Comparison of ENCODE assay signal across 32 cellular contexts in genomic region chr15:59259137-59259943, GRCh38. TPM values are rescaled to one million over a fixed set of nuclear protein-coding genes. Genes with fewer than 3 reads are reported as not detected.
DNase-seq lines count a peak whose midpoint lies in the region; ATAC-seq, FAIRE-seq and TF ChIP-seq lines count a peak whose summit lies in the region.
"Had no signal": no experiment of that assay in that cellular context is flagged by ENCODE, and none has a peak within 500 bp of the region (broad histone marks: within the 10 kb centered on the region; RNA-seq: fewer than 3 reads in every experiment).

No MANE protein-coding gene starts in this region.

- no peak overlapping the region for H3T11ph ChIP-seq in H9 (ENCODE audit: low read length)

- H3K9me3 Mint-ChIP-seq in T-helper 2 cell treated with Interferon-gamma antibody and Interleukin-4, amounts not matched to agents 5 μg/mL and 100 μg/mL, for 36 hours, result no peaks in the 10 kb centered on the region
- no peaks in the 10 kb centered on the region for H3K9me3 Mint-ChIP-seq in H9
- H3K9me3 Mint-ChIP-seq: activated naive CD4-positive, alpha-beta T cell treated with anti-CD3 and anti-CD28 coated beads for 36 hours; CD8-positive, alpha-beta T cell; immature natural killer cell; naive thymus-derived CD8-positive, alpha-beta T cell had no signal

- no peak overlapping the region for H3K4me3 ChIP-seq in K562
- no peak overlapping the region for H3K4me3 ChIP-seq in A673 (ENCODE audit: low read depth, low read length, poor library complexity, severe bottlenecking)
- H3K4me3 ChIP-seq: cardiac muscle cell, esophagus squamous epithelium, left ventricle myocardium inferior, SJSA1, smooth muscle cell, thyroid gland had no signal

- H3K9ac ChIP-seq in H9 (ENCODE audit: extremely low read depth, insufficient read length, low read length) (no peak overlapping the region), K562 (ENCODE audit: insufficient read depth in 1 of 2, low read depth in 2 of 2, low read length in 2 of 2) (no peak overlapping the region)

- ATAC-seq in K562 (no peak), GM21529 (IDR thresholded peaks at IDR 0.05; ENCODE audit: unreplicated experiment) (no peak)
- peak; percentile 79 for ATAC-seq in stimulated activated naive CD8-positive, alpha-beta T cell treated with anti-CD3 and anti-CD28 coated beads, Interleukin-15, Interleukin-2, amounts not matched to agents 100 U/mL and 50 U/mL, for 24 hours
- ATAC-seq: CD8-positive, alpha-beta T cell; naive thymus-derived CD8-positive, alpha-beta T cell had no signal

- H2BK20ac ChIP-seq in H9 (ENCODE audit: low read depth, low read length, poor library complexity, severe bottlenecking), result no peak overlapping the region

- no peaks in the 10 kb centered on the region for H3K9me1 ChIP-seq in K562 (ENCODE audit: control insufficient read depth, insufficient read depth, low read length)

- H3K4me3 Mint-ChIP-seq in T-helper 2 cell treated with Interferon-gamma antibody and Interleukin-4, amounts not matched to agents 5 μg/mL and 100 μg/mL, for 36 hours, result no peak overlapping the region
- no peak overlapping the region for H3K4me3 Mint-ChIP-seq in H9
- H3K4me3 Mint-ChIP-seq: activated naive CD4-positive, alpha-beta T cell treated with anti-CD3 and anti-CD28 coated beads for 36 hours; CD8-positive, alpha-beta T cell; immature natural killer cell; naive thymus-derived CD8-positive, alpha-beta T cell had no signal

- H4K8ac ChIP-seq in H9 (replicated peaks; ENCODE audit: insufficient read length, low read depth, low read length), result no peak overlapping the region

- H4K20me1 ChIP-seq in H9 (ENCODE audit: control insufficient read depth, insufficient read depth, insufficient read length), result no peaks in the 10 kb centered on the region
- H4K20me1 ChIP-seq in K562 (replicated peaks; ENCODE audit: control insufficient read depth, insufficient read depth, low read length), result no peaks in the 10 kb centered on the region

- H3K56ac ChIP-seq in H9 (ENCODE audit: insufficient read length, low read depth, low read length), result no peak overlapping the region

- peaks cover 45% of the 10 kb centered on the region for H3K4me1 Mint-ChIP-seq in T-helper 2 cell treated with Interferon-gamma antibody and Interleukin-4, amounts not matched to agents 5 μg/mL and 100 μg/mL, for 36 hours (ENCODE audit: low read depth)
- peaks cover 2 to 6% of the 10 kb centered on the region in 2 experiments; a peak in 3 of 4 replicates for H3K4me1 Mint-ChIP-seq in H9

- BruUV-seq in K562 (replicated peaks; lab: Mats Ljungman, UMichigan) (no TSS peak), A673 (replicated peaks; lab: Mats Ljungman, UMichigan) (no TSS peak)

- H3K4me1 ChIP-seq in H9 (ENCODE audit: insufficient read depth, low read length) (no peaks in the 10 kb centered on the region), K562 (replicated peaks in 1 of 2; ENCODE audit: control insufficient read depth in 2 of 2, insufficient read depth in 2 of 2, low read length in 2 of 2) (no peaks in the 10 kb centered on the region), A673 (ENCODE audit: insufficient read depth, low read length, poor library complexity, severe bottlenecking) (no peaks in the 10 kb centered on the region)
- H3K4me1 ChIP-seq: left ventricle myocardium inferior, SJSA1, thyroid gland had no signal

- no peak overlapping the region for H2AK5ac ChIP-seq in H9 (ENCODE audit: insufficient read length, low read length)

- H3K79me2 ChIP-seq in H9 (ENCODE audit: insufficient read depth, low read length) (no peaks in the 10 kb centered on the region), K562 (ENCODE audit: control insufficient read depth, insufficient read depth, low read length) (no peaks in the 10 kb centered on the region)

- TF ChIP-seq CTCF in H9 (conservative IDR thresholded peaks at IDR 0.05) (no peak), K562 (IDR thresholded peaks at IDR 0.05 in 2 of 3, conservative IDR thresholded peaks at IDR 0.05 in 1 of 3; ENCODE audit: insufficient read depth in 2 of 3, low read depth in 1 of 3, low read length in 3 of 3) (no peak), A673 (conservative IDR thresholded peaks at IDR 0.05; ENCODE audit: low read depth, low read length) (no peak)

- no peak overlapping the region for H2BK15ac ChIP-seq in H9 (ENCODE audit: low read depth, low read length)

- H3K27ac ChIP-seq in H9 (ENCODE audit: insufficient read length, low read depth, low read length) (no peak overlapping the region), K562 (ENCODE audit: extremely low read depth, low read depth, low read length) (no peak overlapping the region), A673 (ENCODE audit: low read depth, low read length, poor library complexity, severe bottlenecking) (no peak overlapping the region)
- H3K27ac ChIP-seq: 22Rv1, cardiac muscle cell, esophagus squamous epithelium, HL-60, left ventricle myocardium inferior, SJSA1, thyroid gland had no signal

- no peak for TF ChIP-seq EP300 in K562 (IDR thresholded peaks at IDR 0.05; ENCODE audit: low read length)

- H3K14ac ChIP-seq in H9 (ENCODE audit: insufficient read depth, low read length), result no peak overlapping the region

- H3K4me2 ChIP-seq in H9 (ENCODE audit: insufficient read depth, insufficient read length, low read length) (no peak overlapping the region), K562 (ENCODE audit: insufficient read depth, low read length) (no peak overlapping the region)
- H3K4me2 ChIP-seq: smooth muscle cell had no signal

- TF ChIP-seq RAD21 in K562 (CRISPR knock-in tag; conservative IDR thresholded peaks at IDR 0.05 in 1 of 2, IDR thresholded peaks at IDR 0.05 in 1 of 2), result no peak

- H3K23ac ChIP-seq in H9 (ENCODE audit: insufficient read length, low read depth, low read length), result no peak overlapping the region

- H3K23me2 ChIP-seq in H9 (ENCODE audit: insufficient read length, low read depth, low read length, poor library complexity, severe bottlenecking), result no peaks in the 10 kb centered on the region

- no peaks in the 10 kb centered on the region for H3K79me1 ChIP-seq in H9 (ENCODE audit: insufficient read depth, low read depth, low read length, poor library complexity, severe bottlenecking)

- intact Hi-C loops in K562 (cut with micrococcal nuclease) (no loop called here), A673 (cut with micrococcal nuclease; ENCODE audit: unreplicated experiment) (no loop called here)

- H3K36me3 ChIP-seq in K562 (ENCODE audit: control insufficient read depth, insufficient read depth, low read length) (no peaks in the 10 kb centered on the region), A673 (ENCODE audit: insufficient read depth, low read length, poor library complexity, severe bottlenecking) (no peaks in the 10 kb centered on the region)
- H3K36me3 ChIP-seq: cardiac muscle cell, thyroid gland had no signal

- peaks cover 26% of the 10 kb centered on the region for H3K36me3 Mint-ChIP-seq in T-helper 2 cell treated with Interferon-gamma antibody and Interleukin-4, amounts not matched to agents 5 μg/mL and 100 μg/mL, for 36 hours (ENCODE audit: low read depth)
- peaks cover 0 to 36% (median 18%) of the 10 kb centered on the region in 3 experiments; a peak in 5 of 7 replicates for H3K36me3 Mint-ChIP-seq in H9 (ENCODE audit: insufficient read depth in 1 of 3, low read depth in 3 of 3)
- H3K36me3 Mint-ChIP-seq: CD8-positive, alpha-beta T cell; immature natural killer cell; naive thymus-derived CD8-positive, alpha-beta T cell had no signal

- no peak overlapping the region for H2BK5ac ChIP-seq in H9 (ENCODE audit: insufficient read length, low read length)

- no peak overlapping the region for H4K91ac ChIP-seq in H9 (ENCODE audit: insufficient read length, low read depth, low read length)

- H2AFZ ChIP-seq in H9 (ENCODE audit: low read length) (no peak overlapping the region), K562 (ENCODE audit: low read depth, low read length) (no peak overlapping the region)

- in situ Hi-C loops in K562 (cut with MboI), result no loop called here

- no peak for FAIRE-seq in K562 (lab: Jason Lieb, UNC)
- FAIRE-seq: frontal cortex, H54 had no signal

- H4K5ac ChIP-seq in H9 (ENCODE audit: insufficient read length, low read depth, low read length), result no peak overlapping the region

- peaks cover 9% of the 10 kb centered on the region for H3K27me3 Mint-ChIP-seq in T-helper 2 cell treated with Interferon-gamma antibody and Interleukin-4, amounts not matched to agents 5 μg/mL and 100 μg/mL, for 36 hours (ENCODE audit: low read depth)
- no peaks in the 10 kb centered on the region for H3K27me3 Mint-ChIP-seq in H9 (ENCODE audit: low read depth)
- H3K27me3 Mint-ChIP-seq: naive thymus-derived CD8-positive, alpha-beta T cell had no signal

- peak overlapping the region; percentile 42 for H3K27ac Mint-ChIP-seq in T-helper 2 cell treated with Interferon-gamma antibody and Interleukin-4, amounts not matched to agents 5 μg/mL and 100 μg/mL, for 36 hours
- H3K27ac Mint-ChIP-seq in H9, result peak overlapping the region in 2 of 3 experiments; percentile 8 to 17; a peak in 1 of 7 replicates
- H3K27ac Mint-ChIP-seq: activated naive CD4-positive, alpha-beta T cell treated with anti-CD3 and anti-CD28 coated beads for 36 hours; CD8-positive, alpha-beta T cell; naive thymus-derived CD8-positive, alpha-beta T cell had no signal

- H2BK12ac ChIP-seq in H9 (ENCODE audit: insufficient read length, low read depth, low read length), result no peak overlapping the region

- POLR2A ChIA-PET in K562 (lab: Yijun Ruan, JAX) (no interaction called here), A673 (lab: Charles Lee; ENCODE audit: low non-redundant PET) (no interaction called here)

- H3K9me3 ChIP-seq in H9 (ENCODE audit: control insufficient read depth, low read depth, low read length) (no peaks in the 10 kb centered on the region), K562 (replicated peaks; ENCODE audit: control insufficient read depth, insufficient read depth, low read depth, low read length) (no peaks in the 10 kb centered on the region), A673 (ENCODE audit: low read depth, low read length, poor library complexity, severe bottlenecking) (no peaks in the 10 kb centered on the region)
- H3K9me3 ChIP-seq: esophagus squamous epithelium, left ventricle myocardium inferior, SJSA1, thyroid gland had no signal

- no peaks in the 10 kb centered on the region for H3K27me3 ChIP-seq in H9 (ENCODE audit: insufficient read depth, low read length)
- peaks cover 2 to 6% of the 10 kb centered on the region in 2 experiments; a peak in 2 of 5 replicates for H3K27me3 ChIP-seq in K562 (ENCODE audit: control insufficient read depth in 2 of 2, insufficient read depth in 2 of 2, low read length in 2 of 2)
- H3K27me3 ChIP-seq in A673 (replicated peaks; ENCODE audit: insufficient read depth, low read depth, low read length, poor library complexity), result no peaks in the 10 kb centered on the region
- H3K27me3 ChIP-seq: cardiac muscle cell, esophagus squamous epithelium, SJSA1, thyroid gland had no signal

- CTCF ChIA-PET in K562 (lab: Yijun Ruan, JAX; ENCODE audit: low intra/inter-chr PET ratio) (no interaction called here), A673 (lab: Charles Lee) (no interaction called here)

- H2BK120ac ChIP-seq in H9 (ENCODE audit: low read depth, low read length, poor library complexity, severe bottlenecking), result no peak overlapping the region

- TF ChIP-seq POLR2A in K562 (conservative IDR thresholded peaks at IDR 0.05), result no peak

- H3K18ac ChIP-seq in H9 (ENCODE audit: insufficient read length, low read depth, low read length), result no peak overlapping the region

- peak; percentile 30 for DNase-seq in T-helper 2 cell treated with Interferon-gamma antibody and Interleukin-4, amounts not matched to agents 5 μg/mL and 100 μg/mL, for 36 hours (ENCODE audit: low spot score)
- DNase-seq in T-helper 2 cell (no peak), H9 (no peak), K562 (ENCODE audit: extremely low read depth in 1 of 4, low spot score in 3 of 4) (no peak), NCI-H345 treated with DMSO at 0.1 percent for 48 hours (lab: John Stamatoyannopoulos, UW; ENCODE audit: unreplicated experiment) (no peak), A673 (ENCODE audit: low spot score) (no peak)
- DNase-seq in stimulated activated naive CD8-positive, alpha-beta T cell treated with anti-CD3 and anti-CD28 coated beads, Interleukin-15, Interleukin-2, amounts not matched to agents 100 U/mL and 50 U/mL, for 24 hours, result no peak
- DNase-seq: activated CD4-positive, alpha-beta T cell treated with anti-CD3 and anti-CD28 coated beads, Interleukin-2, amount 50 U/mL, for 1 hour; activated naive CD4-positive, alpha-beta T cell treated with anti-CD3 and anti-CD28 coated beads for 36 hours; aorta; CD8-positive, alpha-beta T cell; DMS53; esophagus squamous epithelium; GF-D8; immature natural killer cell; left ventricle myocardium inferior; naive thymus-derived CD8-positive, alpha-beta T cell; NCI-H1048; NCI-H1930; stimulated activated CD4-positive, alpha-beta T cell treated with anti-CD3 and anti-CD28 coated beads, Interleukin-2, amount 100 ng/mL, for 24 hours; thyroid gland had no signal

- no peak overlapping the region for H3K4ac ChIP-seq in H9 (ENCODE audit: low read depth, low read length)

- no CpG with 5 or more reads among the region's 5 CpGs for WGBS in H9 (ENCODE audit: extremely low coverage, insufficient read length, low lambda C conversion rate)
- WGBS in K562 (ENCODE audit: insufficient coverage, low coverage, missing lambda C conversion rate), result 0% methylated on average over 5 of the region's 5 CpGs

RNA-seq across cellular contexts. Expression of gene LDHAL6B, which starts 52.7 kb away (rescaled TPM):
- total RNA-seq in H9 (2021) (not detected in 2 replicates), K562 (2014; rRNA removed) (not detected in 2 replicates), K562 (2014; rRNA removed; fragmentation: Illumina TruSeq; extraction: Trizol) (not detected in 2 replicates), K562 (2015; rRNA removed; fragmentation: Illumina TruSeq; extraction: Trizol) (not detected in 2 replicates), K562 (2021) (not detected in 2 replicates), A673 (2021) (not detected in 2 replicates)
- total RNA-seq in K562 (2011; cell fraction: chromatin; rRNA removed; ENCODE audit: low replicate concordance), result not detected in 2 replicates
- not detected in 2 replicates for total RNA-seq in K562 (2011; cell fraction: nucleolus; rRNA removed)
- total RNA-seq in K562 (2011; cell fraction: nucleoplasm; rRNA removed), result not detected in 2 replicates
- polyA plus RNA-seq in K562 (2011; rRNA removed) (not detected in 2 replicates), K562 (2014; fragmentation: Illumina TruSeq; extraction: Trizol) (not detected in 2 replicates), K562 (2014; fragmentation: Nextera tagmentation; extraction: Ambion mirVana) (not detected), K562 (2014; rRNA removed) (not detected in 2 replicates)
- polyA plus RNA-seq in K562 (2011; cell fraction: cytosol; rRNA removed), result not detected in 2 replicates
- polyA plus RNA-seq in K562 (2011; cell fraction: nucleus; rRNA removed), result not detected in 2 replicates
- polyA plus RNA-seq in K562 (2012), result not detected in 2 replicates
- not detected in 2 replicates for polyA minus RNA-seq in K562 (2011; rRNA and poly(A)+ RNA removed)
- polyA minus RNA-seq in K562 (2011; cell fraction: cytosol; rRNA and poly(A)+ RNA removed), result not detected in 2 replicates
- polyA minus RNA-seq in K562 (2011; cell fraction: nucleus; rRNA and poly(A)+ RNA removed), result not detected in 2 replicates
- total RNA-seq: activated naive CD4-positive, alpha-beta T cell treated with anti-CD3 and anti-CD28 coated beads for 36 hours; aorta; cardiac muscle cell; CD8-positive, alpha-beta T cell; esophagus squamous epithelium; frontal cortex; left ventricle myocardium inferior; naive thymus-derived CD8-positive, alpha-beta T cell; omental fat pad; RPMI7951; SJSA1; smooth muscle cell; T-helper 1 cell treated with Interleukin-12 subunit alpha and Interleukin-12 subunit beta and Interleukin-4 antibody, amounts not matched to agents 30 ng/mL and 1 ng/mL, for 36 hours had no signal
- polyA plus RNA-seq: aorta; cardiac muscle cell; immature natural killer cell; naive thymus-derived CD8-positive, alpha-beta T cell; smooth muscle cell had no signal
